ENCODE assay signal across 1 cellular context in the genomic region with DNA sequence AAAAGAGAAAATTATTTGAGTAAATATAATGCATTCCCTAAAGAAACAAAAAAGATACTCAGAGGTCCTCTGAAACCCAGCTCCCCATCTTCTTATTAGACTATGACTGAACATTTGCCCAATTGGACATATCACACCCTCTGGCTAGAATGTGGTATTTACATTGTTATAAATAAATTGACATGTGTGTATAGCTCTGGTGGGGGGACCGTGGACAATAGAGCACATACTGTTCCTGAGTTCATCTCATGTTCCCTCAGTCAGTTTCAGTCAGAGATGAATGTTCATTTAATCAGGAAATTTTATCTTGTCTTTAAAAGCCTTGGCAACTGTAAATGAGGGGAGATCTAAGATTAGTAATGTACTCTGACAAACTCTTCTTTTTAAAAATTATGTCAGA.
TF ChIP-seq lines count a peak whose summit lies in the region.

No MANE protein-coding gene starts in this region.

TF ChIP-seq in IMR-90, 13 proteins besides CTCF, POLR2A, EP300 and RAD21:
- TF ChIP-seq CHD1 (IDR thresholded peaks at IDR 0.05; ENCODE audit: low read depth, low read length) (no peak), RCOR1 (IDR thresholded peaks at IDR 0.05; ENCODE audit: insufficient replicate concordance, low read length) (no peak), MAZ (IDR thresholded peaks at IDR 0.05; ENCODE audit: borderline replicate concordance, low read depth, low read length) (no peak), SMC3 (IDR thresholded peaks at IDR 0.05; ENCODE audit: low read depth, low read length) (no peak), MXI1 (IDR thresholded peaks at IDR 0.05; ENCODE audit: borderline replicate concordance, low read depth, low read length) (no peak), CEBPB (IDR thresholded peaks at IDR 0.05; ENCODE audit: low read depth, low read length) (no peak), RFX5 (IDR thresholded peaks at IDR 0.05; ENCODE audit: low read depth, low read length) (no peak), FOS (IDR thresholded peaks at IDR 0.05; ENCODE audit: low read depth, low read length) (no peak), MAFK (IDR thresholded peaks at IDR 0.05; ENCODE audit: low read depth, low read length) (no peak), BHLHE40 (IDR thresholded peaks at IDR 0.05; ENCODE audit: low read depth, low read length) (no peak), NFE2L2 (IDR thresholded peaks at IDR 0.05; ENCODE audit: low read depth, low read length) (no peak)
- TF ChIP-seq, protein P1, sequence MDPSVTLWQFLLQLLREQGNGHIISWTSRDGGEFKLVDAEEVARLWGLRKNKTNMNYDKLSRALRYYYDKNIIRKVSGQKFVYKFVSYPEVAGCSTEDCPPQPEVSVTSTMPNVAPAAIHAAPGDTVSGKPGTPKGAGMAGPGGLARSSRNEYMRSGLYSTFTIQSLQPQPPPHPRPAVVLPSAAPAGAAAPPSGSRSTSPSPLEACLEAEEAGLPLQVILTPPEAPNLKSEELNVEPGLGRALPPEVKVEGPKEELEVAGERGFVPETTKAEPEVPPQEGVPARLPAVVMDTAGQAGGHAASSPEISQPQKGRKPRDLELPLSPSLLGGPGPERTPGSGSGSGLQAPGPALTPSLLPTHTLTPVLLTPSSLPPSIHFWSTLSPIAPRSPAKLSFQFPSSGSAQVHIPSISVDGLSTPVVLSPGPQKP (IDR thresholded peaks at IDR 0.05; ENCODE audit: borderline replicate concordance, low read depth, low read length) = no peak
- TF ChIP-seq, protein P2, sequence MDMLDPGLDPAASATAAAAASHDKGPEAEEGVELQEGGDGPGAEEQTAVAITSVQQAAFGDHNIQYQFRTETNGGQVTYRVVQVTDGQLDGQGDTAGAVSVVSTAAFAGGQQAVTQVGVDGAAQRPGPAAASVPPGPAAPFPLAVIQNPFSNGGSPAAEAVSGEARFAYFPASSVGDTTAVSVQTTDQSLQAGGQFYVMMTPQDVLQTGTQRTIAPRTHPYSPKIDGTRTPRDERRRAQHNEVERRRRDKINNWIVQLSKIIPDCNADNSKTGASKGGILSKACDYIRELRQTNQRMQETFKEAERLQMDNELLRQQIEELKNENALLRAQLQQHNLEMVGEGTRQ (IDR thresholded peaks at IDR 0.05; ENCODE audit: low read depth, low read length) = no peak
